Comparison of ENCODE assay signal across 16 cellular contexts in the genomic region with DNA sequence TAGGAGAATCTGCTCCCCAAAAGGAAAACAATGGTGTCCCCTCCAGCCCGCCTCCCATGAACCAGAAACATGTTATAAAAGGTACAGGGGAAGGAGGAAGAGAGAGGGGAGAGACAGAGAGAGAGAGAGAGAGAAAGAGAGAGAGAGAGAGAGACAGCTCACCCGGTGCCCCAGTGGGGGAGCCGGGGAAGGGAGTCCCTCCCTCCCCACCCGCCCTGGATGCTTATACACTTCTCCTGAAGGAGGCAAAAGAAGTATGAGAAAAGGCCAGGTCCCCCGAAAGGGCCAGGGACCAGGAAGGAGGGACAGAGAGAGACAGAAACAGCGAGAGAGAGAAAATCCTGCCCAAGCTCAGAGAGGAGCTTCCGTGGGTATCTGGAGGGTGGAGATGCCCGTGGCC. TPM values are rescaled to one million over a fixed set of nuclear protein-coding genes. Genes with fewer than 3 reads are reported as not detected.
A peak's percentile ranks its signal among the peaks of the same experiment; 100 is the strongest.
DNase-seq lines count a peak whose midpoint lies in the region; ATAC-seq and TF ChIP-seq lines count a peak whose summit lies in the region.
"Had no signal": no experiment of that assay in that cellular context is flagged by ENCODE, and none has a peak within 500 bp of the region (broad histone marks: within the 10 kb centered on the region; RNA-seq: fewer than 3 reads in every experiment).

No MANE protein-coding gene starts in this region.

- ATAC-seq in WTC11: no peak
- ATAC-seq in central memory CD8-positive, alpha-beta T cell (replicated peaks; ENCODE audit: extremely low read depth, poor library complexity, severe bottlenecking): peak; percentile 10
- ATAC-seq in HG03025 (IDR thresholded peaks at IDR 0.05; ENCODE audit: low FRiP score, unreplicated experiment): no peak
- no peak for ATAC-seq in GM21576 (IDR thresholded peaks at IDR 0.05; ENCODE audit: unreplicated experiment)
- ATAC-seq: HCT116 had no signal

- CTCF ChIA-PET in WTC11 (lab: Charles Lee): interaction anchor here (0.6 to 2.4 kb wide), 4 partner anchors 18 to 269 kb away, joined by 3 to 8 read pairs (median 5); no protein-coding TSS in a partner anchor

- peaks cover 7% of the 10 kb centered on the region for H3K36me3 Mint-ChIP-seq in T-helper 1 cell treated with Interleukin-12 subunit alpha and Interleukin-12 subunit beta and Interleukin-4 antibody, amounts not matched to agents 30 μg/mL and 1 μg/mL, for 36 hours (ENCODE audit: low read depth)
- peaks cover 39% of the 10 kb centered on the region for H3K36me3 Mint-ChIP-seq in WTC11
- peaks cover 11% of the 10 kb centered on the region for H3K36me3 Mint-ChIP-seq in central memory CD8-positive, alpha-beta T cell (ENCODE audit: insufficient read depth)
- H3K36me3 Mint-ChIP-seq in neural progenitor cell: peaks cover 23% of the 10 kb centered on the region

- H2AFZ ChIP-seq in neural progenitor cell (replicated peaks): no peak overlapping the region

- no peak overlapping the region for H3K9ac ChIP-seq in neural progenitor cell

- H3K27ac Mint-ChIP-seq in T-helper 1 cell treated with Interleukin-12 subunit alpha and Interleukin-12 subunit beta and Interleukin-4 antibody, amounts not matched to agents 30 μg/mL and 1 μg/mL, for 36 hours: peak overlapping the region; percentile 81
- H3K27ac Mint-ChIP-seq in WTC11 (0 out of 2 replicates have a peak overlapping the region, but pooled peaks have one; percentile 49), neural progenitor cell (peak overlapping the region; percentile 37)
- H3K27ac Mint-ChIP-seq in central memory CD8-positive, alpha-beta T cell (ENCODE audit: low read depth): peak overlapping the region; percentile 88
- H3K27ac Mint-ChIP-seq: progenitor cell of endocrine pancreas had no signal

- DNase-seq in T-helper 1 cell (no peak), WTC11 (ENCODE audit: low spot score) (no peak), neural progenitor cell (ENCODE audit: low spot score) (no peak), caudate nucleus (lab: John Stamatoyannopoulos, UW) (no peak)
- DNase-seq in central memory CD8-positive, alpha-beta T cell (ENCODE audit: low spot score in 2 of 2): no peak
- DNase-seq: adrenal gland, EL, islet precursor cell, mucosa of descending colon, NCI-H2107 had no signal

- no peaks in the 10 kb centered on the region for H3K79me2 ChIP-seq in neural progenitor cell (ENCODE audit: low read depth)

- H3K4me1 ChIP-seq in neural progenitor cell: peaks cover 41% of the 10 kb centered on the region

- peaks cover 41% of the 10 kb centered on the region for H4K20me1 ChIP-seq in neural progenitor cell (ENCODE audit: low read depth)

- H3K4me1 Mint-ChIP-seq in T-helper 1 cell treated with Interleukin-12 subunit alpha and Interleukin-12 subunit beta and Interleukin-4 antibody, amounts not matched to agents 30 μg/mL and 1 μg/mL, for 36 hours (ENCODE audit: low read depth): peaks cover 12% of the 10 kb centered on the region
- H3K4me1 Mint-ChIP-seq in WTC11 (peaks cover 11% of the 10 kb centered on the region), neural progenitor cell (peaks cover 19% of the 10 kb centered on the region)
- peaks cover 29% of the 10 kb centered on the region for H3K4me1 Mint-ChIP-seq in central memory CD8-positive, alpha-beta T cell

- H3K4me2 ChIP-seq in neural progenitor cell: no peak overlapping the region

- H3K27me3 ChIP-seq in neural progenitor cell: no peaks in the 10 kb centered on the region
- H3K27me3 ChIP-seq: adrenal gland had no signal

- no peaks in the 10 kb centered on the region for H3K9me3 ChIP-seq in neural progenitor cell (ENCODE audit: low read depth)
- H3K9me3 ChIP-seq: adrenal gland, mucosa of descending colon had no signal

- no peak overlapping the region for H3K4me3 ChIP-seq in neural progenitor cell
- H3K4me3 ChIP-seq: adrenal gland, mucosa of descending colon had no signal

- H3K4me3 Mint-ChIP-seq in T-helper 1 cell treated with Interleukin-12 subunit alpha and Interleukin-12 subunit beta and Interleukin-4 antibody, amounts not matched to agents 30 μg/mL and 1 μg/mL, for 36 hours: peak overlapping the region; percentile 79
- H3K4me3 Mint-ChIP-seq in WTC11: no peak overlapping the region
- H3K4me3 Mint-ChIP-seq in central memory CD8-positive, alpha-beta T cell: peak overlapping the region; percentile 78
- no peak overlapping the region for H3K4me3 Mint-ChIP-seq in neural progenitor cell

- H3K27ac ChIP-seq in neural progenitor cell (peak overlapping the region; percentile 53), caudate nucleus (ENCODE audit: low read depth, low read length) (no peak overlapping the region)
- H3K27ac ChIP-seq: 22Rv1, adrenal gland had no signal

- POLR2A ChIA-PET in WTC11 (lab: Charles Lee): interaction anchor here (0.7 kb wide), 1 partner anchor 29 kb away, joined by 3 read pairs; no protein-coding TSS in a partner anchor

- H3F3A ChIP-seq in neural progenitor cell (ENCODE audit: low read depth): no peaks in the 10 kb centered on the region

- no peaks in the 10 kb centered on the region for H3K36me3 ChIP-seq in neural progenitor cell
- H3K36me3 ChIP-seq: adrenal gland had no signal

- no peaks in the 10 kb centered on the region for H3K9me3 Mint-ChIP-seq in T-helper 1 cell treated with Interleukin-12 subunit alpha and Interleukin-12 subunit beta and Interleukin-4 antibody, amounts not matched to agents 30 μg/mL and 1 μg/mL, for 36 hours
- H3K9me3 Mint-ChIP-seq in WTC11 (no peaks in the 10 kb centered on the region), neural progenitor cell (no peaks in the 10 kb centered on the region)
- H3K9me3 Mint-ChIP-seq in central memory CD8-positive, alpha-beta T cell: no peaks in the 10 kb centered on the region

- TF ChIP-seq CTCF in WTC11 (IDR thresholded peaks at IDR 0.05) (no peak), neural progenitor cell (IDR thresholded peaks at IDR 0.05) (no peak)

- H3K27me3 Mint-ChIP-seq in T-helper 1 cell treated with Interleukin-12 subunit alpha and Interleukin-12 subunit beta and Interleukin-4 antibody, amounts not matched to agents 30 μg/mL and 1 μg/mL, for 36 hours (ENCODE audit: low read depth): no peaks in the 10 kb centered on the region
- H3K27me3 Mint-ChIP-seq in WTC11 (ENCODE audit: low read depth): no peaks in the 10 kb centered on the region
- no peaks in the 10 kb centered on the region for H3K27me3 Mint-ChIP-seq in central memory CD8-positive, alpha-beta T cell
- peaks cover 3% of the 10 kb centered on the region for H3K27me3 Mint-ChIP-seq in neural progenitor cell (ENCODE audit: insufficient read depth, low read depth)
- H3K27me3 Mint-ChIP-seq: progenitor cell of endocrine pancreas had no signal

TF ChIP-seq in WTC11, 78 proteins besides CTCF, POLR2A, EP300 and RAD21:
- TF ChIP-seq, protein P1, sequence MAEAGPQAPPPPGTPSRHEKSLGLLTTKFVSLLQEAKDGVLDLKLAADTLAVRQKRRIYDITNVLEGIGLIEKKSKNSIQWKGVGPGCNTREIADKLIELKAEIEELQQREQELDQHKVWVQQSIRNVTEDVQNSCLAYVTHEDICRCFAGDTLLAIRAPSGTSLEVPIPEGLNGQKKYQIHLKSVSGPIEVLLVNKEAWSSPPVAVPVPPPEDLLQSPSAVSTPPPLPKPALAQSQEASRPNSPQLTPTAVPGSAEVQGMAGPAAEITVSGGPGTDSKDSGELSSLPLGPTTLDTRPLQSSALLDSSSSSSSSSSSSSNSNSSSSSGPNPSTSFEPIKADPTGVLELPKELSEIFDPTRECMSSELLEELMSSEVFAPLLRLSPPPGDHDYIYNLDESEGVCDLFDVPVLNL (CRISPR knock-in tag; IDR thresholded peaks at IDR 0.05; ENCODE audit: borderline replicate concordance, low read depth): no peak
- TF ChIP-seq TCF7 (CRISPR knock-in tag; IDR thresholded peaks at IDR 0.05; ENCODE audit: low read depth): no peak
- no peak for TF ChIP-seq ELF4 (CRISPR knock-in tag; IDR thresholded peaks at IDR 0.05; ENCODE audit: low read depth)
- no peak for TF ChIP-seq JUN (CRISPR knock-in tag; IDR thresholded peaks at IDR 0.05)
- TF ChIP-seq, protein P2, sequence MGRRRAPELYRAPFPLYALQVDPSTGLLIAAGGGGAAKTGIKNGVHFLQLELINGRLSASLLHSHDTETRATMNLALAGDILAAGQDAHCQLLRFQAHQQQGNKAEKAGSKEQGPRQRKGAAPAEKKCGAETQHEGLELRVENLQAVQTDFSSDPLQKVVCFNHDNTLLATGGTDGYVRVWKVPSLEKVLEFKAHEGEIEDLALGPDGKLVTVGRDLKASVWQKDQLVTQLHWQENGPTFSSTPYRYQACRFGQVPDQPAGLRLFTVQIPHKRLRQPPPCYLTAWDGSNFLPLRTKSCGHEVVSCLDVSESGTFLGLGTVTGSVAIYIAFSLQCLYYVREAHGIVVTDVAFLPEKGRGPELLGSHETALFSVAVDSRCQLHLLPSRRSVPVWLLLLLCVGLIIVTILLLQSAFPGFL (CRISPR knock-in tag; IDR thresholded peaks at IDR 0.05; ENCODE audit: borderline replicate concordance): no peak

RNA-seq across cellular contexts. Expression of a gene that starts 30.1 kb away (rescaled TPM):
- total RNA-seq in WTC11 (2021) (37.1 to 40.4 TPM (median 38.4 TPM) in 3 replicates), neural progenitor cell (ENCODE audit: low replicate concordance) (16.4 and 38.8 TPM in 2 replicates)

RNA-seq across cellular contexts. Expression of a gene that starts 39.5 kb away (rescaled TPM):
- 128 to 140 TPM (median 140 TPM) in 3 replicates for total RNA-seq in WTC11 (2021)
- 13.3 and 59.0 TPM in 2 replicates for total RNA-seq in neural progenitor cell (ENCODE audit: low replicate concordance)

RNA-seq across cellular contexts. Expression of a gene that starts 48.9 kb away (rescaled TPM):
- total RNA-seq in WTC11 (2021) (37.8 to 48.0 TPM (median 41.7 TPM) in 3 replicates), neural progenitor cell (ENCODE audit: low replicate concordance) (22.2 and 31.8 TPM in 2 replicates)

Comparison
In these comparisons a context has a peak if more than half of its experiments do, and no peak if none do; other contexts are left out.
1. H3K27ac Mint-ChIP-seq: peak in every context shown above with its lines; median percentile 88 in central memory CD8-positive, alpha-beta T cell; 81 in T-helper 1 cell treated with Interleukin-12 subunit alpha and Interleukin-12 subunit beta and Interleukin-4 antibody, amounts not matched to agents 30 μg/mL and 1 μg/mL, for 36 hours; 49 in WTC11; 37 in neural progenitor cell.
2. H3K4me3 Mint-ChIP-seq: peak in T-helper 1 cell treated with Interleukin-12 subunit alpha and Interleukin-12 subunit beta and Interleukin-4 antibody, amounts not matched to agents 30 μg/mL and 1 μg/mL, for 36 hours (single experiment) and central memory CD8-positive, alpha-beta T cell (single experiment); none in WTC11 (single experiment) and neural progenitor cell (single experiment).